ENCODE assay signal across 18 cellular contexts in the genomic region with DNA sequence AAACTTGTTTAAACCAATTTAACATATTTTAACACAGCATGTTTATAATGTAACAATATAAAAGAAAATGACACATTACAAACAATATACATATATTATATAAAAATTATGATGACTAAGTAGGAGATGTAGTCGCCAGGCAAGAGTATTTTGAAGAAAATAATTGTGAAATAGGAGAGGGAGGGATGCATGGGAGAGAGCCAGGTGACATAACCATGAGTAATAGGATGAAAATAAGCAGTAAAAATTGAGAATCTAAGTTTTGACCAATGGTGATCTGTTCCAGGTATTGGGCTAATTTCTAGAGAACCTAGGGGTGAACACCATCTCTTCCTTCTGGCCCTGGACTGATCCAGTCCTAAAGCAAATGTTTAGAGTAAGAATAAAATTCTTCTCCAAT.
A peak's percentile ranks its signal among the peaks of the same experiment; 100 is the strongest.
DNase-seq lines count a peak whose midpoint lies in the region; ATAC-seq and TF ChIP-seq lines count a peak whose summit lies in the region.
"Had no signal": no experiment of that assay in that cellular context is flagged by ENCODE, and none has a peak within 500 bp of the region (broad histone marks: within the 10 kb centered on the region; RNA-seq: fewer than 3 reads in every experiment).

No MANE protein-coding gene starts in this region.

- 0 to 1% (median 0%) methylated on average over 1 of the region's 1 CpG for WGBS in ovary, 3 donors

- H3K4me2 ChIP-seq in PC-3 (ENCODE audit: low read length) = peak overlapping the region; percentile 48

- no peak overlapping the region for H3K27ac Mint-ChIP-seq in chondrocyte (ENCODE audit: unreplicated experiment)
- H3K27ac Mint-ChIP-seq: CD4-positive, CD25-positive, alpha-beta regulatory T cell; WTC11 had no signal

- H3K4me3 Mint-ChIP-seq in chondrocyte (ENCODE audit: unreplicated experiment) = no peak overlapping the region
- H3K4me3 Mint-ChIP-seq: CD4-positive, CD25-positive, alpha-beta regulatory T cell; WTC11 had no signal

- peak; percentile 90 for ATAC-seq in PC-3
- no peak for ATAC-seq in GM21447 (IDR thresholded peaks at IDR 0.05; ENCODE audit: unreplicated experiment)
- ATAC-seq: left lobe of liver, WTC11 had no signal

- H3K4me3 ChIP-seq in PC-3 (ENCODE audit: low read length) (no peak overlapping the region), ovary (no peak overlapping the region)

- no peak for TF ChIP-seq CTCF in PC-3 (conservative IDR thresholded peaks at IDR 0.05; ENCODE audit: low read depth, low read length)
- TF ChIP-seq CTCF in ovary (IDR thresholded peaks at IDR 0.05) = no peak
- no peak for TF ChIP-seq CTCF in chondrocyte (IDR thresholded peaks at IDR 0.05)

- H3K4me1 ChIP-seq in PC-3 (ENCODE audit: insufficient read depth, low read length) (peaks cover 20% of the 10 kb centered on the region), ovary (ENCODE audit: insufficient read depth) (no peaks in the 10 kb centered on the region)

- POLR2A ChIA-PET in PC-3 (lab: Charles Lee; ENCODE audit: unreplicated experiment) = no interaction called here

- no TSS peak for BruUV-seq in PC-3 (replicated peaks; lab: Mats Ljungman, UMichigan)

- H2AFZ ChIP-seq in PC-3 (ENCODE audit: low read length) = no peak overlapping the region

- H3K27me3 Mint-ChIP-seq in chondrocyte (ENCODE audit: low read depth) = peaks cover 13% of the 10 kb centered on the region
- H3K27me3 Mint-ChIP-seq: CD4-positive, CD25-positive, alpha-beta regulatory T cell had no signal

- TF ChIP-seq POLR2A in ovary (IDR thresholded peaks at IDR 0.05) = no peak

- peak overlapping the region; percentile 44 for H3K27ac ChIP-seq in PC-3 (ENCODE audit: low read length)
- H3K27ac ChIP-seq in epithelial cell of prostate = no peak overlapping the region
- no peak overlapping the region for H3K27ac ChIP-seq in ovary

- no peaks in the 10 kb centered on the region for H3K9me3 Mint-ChIP-seq in chondrocyte (ENCODE audit: low read depth)

- 0 out of 2 replicates have a peak overlapping the region, but pooled peaks have one; percentile 5 for H3K9ac ChIP-seq in PC-3 (ENCODE audit: low read length)

- H3K4me1 Mint-ChIP-seq in chondrocyte (ENCODE audit: low read depth) = no peaks in the 10 kb centered on the region
- H3K4me1 Mint-ChIP-seq: CD4-positive, CD25-positive, alpha-beta regulatory T cell had no signal

- no peaks in the 10 kb centered on the region for H3F3A ChIP-seq in PC-3 (ENCODE audit: low read length, unreplicated experiment)

- DNase-seq in EL (peak; percentile 74), PC-3 (peak; percentile 94), epithelial cell of prostate (ENCODE audit: low read depth, low spot score) (peak; percentile 59), non-pigmented ciliary epithelial cell (ENCODE audit: low read depth) (peak; percentile 44), NOMO-1 treated with DMSO at 0.1 percent for 48 hours (lab: John Stamatoyannopoulos, UW; ENCODE audit: unreplicated experiment) (no peak), ovary (no peak), chondrocyte (ENCODE audit: low spot score) (no peak)
- DNase-seq: activated gamma-delta T cell; CD4-positive, CD25-positive, alpha-beta regulatory T cell; central memory CD4-positive, alpha-beta T cell; NCI-H2029 treated with DMSO at 0.1 percent for 48 hours; NCI-H82; posterior cingulate gyrus; stimulated activated CD4-positive, alpha-beta T cell treated with anti-CD3 and anti-CD28 coated beads, Interleukin-12 subunit alpha, Interleukin-12 subunit beta, amount 100 ng/mL, for 4 hours; T-helper 1 cell had no signal

- H4K20me1 ChIP-seq in PC-3 (ENCODE audit: low read length) = no peaks in the 10 kb centered on the region

- H3K9me2 ChIP-seq in PC-3 (replicated peaks; ENCODE audit: low read length) = no peaks in the 10 kb centered on the region

- H3K36me3 ChIP-seq in PC-3 (ENCODE audit: low read depth, low read length) = no peaks in the 10 kb centered on the region
- no peaks in the 10 kb centered on the region for H3K36me3 ChIP-seq in ovary

- no peak for TF ChIP-seq EP300 in ovary (IDR thresholded peaks at IDR 0.05)

- intact Hi-C loops in PC-3 (cut with micrococcal nuclease) = no loop called here
- intact Hi-C loops in ovary (cut with DNase I) = no loop called here

- H3K36me3 Mint-ChIP-seq in chondrocyte (ENCODE audit: low read depth) = no peaks in the 10 kb centered on the region
- H3K36me3 Mint-ChIP-seq: CD4-positive, CD25-positive, alpha-beta regulatory T cell; WTC11 had no signal

- H3K27me3 ChIP-seq in PC-3 (ENCODE audit: low read length) (no peaks in the 10 kb centered on the region), ovary (no peaks in the 10 kb centered on the region)

- H3K79me2 ChIP-seq in PC-3 (ENCODE audit: low read length) = no peaks in the 10 kb centered on the region

- H3K9me3 ChIP-seq in PC-3 (ENCODE audit: low read length) (no peaks in the 10 kb centered on the region), ovary (no peaks in the 10 kb centered on the region)

- CTCF ChIA-PET in PC-3 (lab: Charles Lee) = no interaction called here

Comparison
In these comparisons a context has a peak if more than half of its experiments do, and no peak if none do; other contexts are left out.
1. DNase-seq: peak in EL (single experiment), PC-3 (single experiment), epithelial cell of prostate (single experiment) and non-pigmented ciliary epithelial cell (single experiment); none in NOMO-1 treated with DMSO at 0.1 percent for 48 hours (single experiment), ovary (0 of 5) and chondrocyte (single experiment).